ENCODE assay signal across 18 cellular contexts in the genomic region with DNA sequence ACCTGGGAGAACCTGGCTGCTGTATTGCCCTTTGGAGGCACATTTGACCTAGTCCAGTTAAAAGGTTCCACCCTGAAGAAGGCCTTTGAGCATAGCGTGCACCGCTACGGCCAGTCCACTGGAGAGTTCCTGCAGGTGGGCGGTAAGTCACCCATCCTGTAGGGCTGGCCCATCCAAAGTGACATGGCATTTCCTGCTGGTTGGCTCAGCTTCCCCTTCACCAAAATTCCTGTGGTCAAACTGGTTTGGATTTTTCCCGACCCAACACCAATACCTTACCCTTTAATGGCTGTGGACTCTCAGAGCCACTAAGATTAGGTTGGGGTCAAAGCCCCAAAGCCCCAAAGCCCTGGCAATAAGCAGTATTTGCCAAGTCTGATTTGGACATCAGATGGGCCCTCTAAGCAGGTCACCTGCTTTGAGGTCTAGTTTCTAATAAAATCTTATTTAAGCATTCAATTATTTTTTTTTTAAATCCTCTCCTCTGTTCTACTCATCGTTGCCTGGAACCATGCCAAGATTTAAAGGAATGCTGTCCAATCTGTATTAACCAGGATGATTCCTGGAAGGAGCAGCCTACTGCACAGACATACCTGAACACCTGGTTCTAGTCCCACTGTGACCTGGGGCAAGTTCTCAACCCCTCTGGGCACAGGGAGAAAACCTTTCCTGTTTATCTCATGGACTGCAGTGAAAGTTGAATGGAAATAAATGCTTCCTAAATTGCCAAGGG. TPM values are rescaled to one million over a fixed set of nuclear protein-coding genes. Genes with fewer than 3 reads are reported as not detected.
DNase-seq lines count a peak whose midpoint lies in the region; ATAC-seq and TF ChIP-seq lines count a peak whose summit lies in the region.
"Had no signal": no experiment of that assay in that cellular context is flagged by ENCODE, and none has a peak within 500 bp of the region (broad histone marks: within the 10 kb centered on the region; RNA-seq: fewer than 3 reads in every experiment).

No MANE protein-coding gene starts in this region.

- H3K27me3 ChIP-seq in HCT116 (ENCODE audit: insufficient read depth, low read length) = no peaks in the 10 kb centered on the region
- H3K27me3 ChIP-seq in PC-9 (ENCODE audit: insufficient read depth, low read depth) = no peaks in the 10 kb centered on the region
- H3K27me3 ChIP-seq: gastrocnemius medialis, spleen, testis had no signal

- no peak overlapping the region for H3K9ac ChIP-seq in HCT116 (ENCODE audit: low read length)

- H3K4me2 ChIP-seq in HCT116 (ENCODE audit: low read length) (peak overlapping the region; percentile 57), PC-9 (peak overlapping the region; percentile 55)

- peak overlapping the region; percentile 42 for H3K27ac Mint-ChIP-seq in chondrocyte (ENCODE audit: unreplicated experiment)
- no peak overlapping the region for H3K27ac Mint-ChIP-seq in activated naive CD8-positive, alpha-beta T cell treated with anti-CD3 and anti-CD28 coated beads, Interleukin-2, amount 50 U/mL, for 24 hours
- H3K27ac Mint-ChIP-seq: activated T-helper 2 cell treated with anti-CD3 and anti-CD28 coated beads, Interferon-gamma antibody, Interleukin-2, Interleukin-4, amounts not matched to agents 10 μg/mL and 5 μg/mL and 100 μg/mL, durations not matched to agents 14 hours and 24 hours and 36 hours; natural killer cell; progenitor cell of endocrine pancreas had no signal

- H3K4me1 ChIP-seq in HCT116 (ENCODE audit: control insufficient read depth in 1 of 2, insufficient read depth in 2 of 2, low read length in 2 of 2) = peaks cover 32 to 44% of the 10 kb centered on the region in 2 experiments
- H3K4me1 ChIP-seq in PC-9 (replicated peaks; ENCODE audit: insufficient read depth) = peaks cover 62% of the 10 kb centered on the region
- H3K4me1 ChIP-seq: gastrocnemius medialis, testis had no signal

- no peak for TF ChIP-seq RAD21 in HCT116 (IDR thresholded peaks at IDR 0.05; ENCODE audit: low read depth)

- H3K9me3 ChIP-seq in HCT116 (ENCODE audit: control insufficient read depth in 1 of 2, insufficient read depth in 1 of 2, low read depth in 1 of 2, low read length in 2 of 2) = no peaks in the 10 kb centered on the region
- no peaks in the 10 kb centered on the region; the same call in 1 of the 2 replicates for H3K9me3 ChIP-seq in PC-9 (ENCODE audit: insufficient read depth, low read depth)
- H3K9me3 ChIP-seq: gastrocnemius medialis, spleen, testis had no signal

- peaks cover 44% of the 10 kb centered on the region for H3F3A ChIP-seq in PC-9 (ENCODE audit: insufficient read depth, low read depth)

- H3K36me3 ChIP-seq in HCT116 (ENCODE audit: control insufficient read depth in 1 of 2, insufficient read depth in 2 of 2, low read length in 2 of 2) (peaks cover 0 to 21% of the 10 kb centered on the region in 2 experiments; a peak in 2 of 4 replicates), PC-9 (ENCODE audit: low read depth) (peaks cover 42% of the 10 kb centered on the region)
- H3K36me3 ChIP-seq: gastrocnemius medialis had no signal

- no peaks in the 10 kb centered on the region for H3K9me3 Mint-ChIP-seq in chondrocyte (ENCODE audit: low read depth)
- H3K9me3 Mint-ChIP-seq in activated naive CD8-positive, alpha-beta T cell treated with anti-CD3 and anti-CD28 coated beads, Interleukin-2, amount 50 U/mL, for 24 hours = no peaks in the 10 kb centered on the region
- H3K9me3 Mint-ChIP-seq: activated T-helper 2 cell treated with anti-CD3 and anti-CD28 coated beads, Interferon-gamma antibody, Interleukin-2, Interleukin-4, amounts not matched to agents 10 μg/mL and 5 μg/mL and 100 μg/mL, durations not matched to agents 14 hours and 24 hours and 36 hours; natural killer cell had no signal

- intact Hi-C loops in HCT116 (cut with micrococcal nuclease) = no loop called here
- intact Hi-C loops in PC-9 (cut with micrococcal nuclease; ENCODE audit: unreplicated experiment) = loop anchor here (1.0 to 5.0 kb wide), 8 partner anchors 26 to 152 kb away; a partner anchor contains a TSS

- peak; percentile 80 for ATAC-seq in HCT116
- no peak for ATAC-seq in GM21786 (IDR thresholded peaks at IDR 0.05; ENCODE audit: unreplicated experiment)
- no peak for ATAC-seq in activated naive CD8-positive, alpha-beta T cell treated with anti-CD3 and anti-CD28 coated beads, Interleukin-2, amount 50 U/mL, for 24 hours
- ATAC-seq: gastrocnemius medialis, natural killer cell had no signal

- H3K79me2 ChIP-seq in HCT116 (ENCODE audit: insufficient read depth, low read length) (no peaks in the 10 kb centered on the region), PC-9 (ENCODE audit: low read depth) (no peaks in the 10 kb centered on the region)

- CTCF ChIA-PET in HCT116 (lab: Charles Lee) (interaction anchor here (5.2 kb wide), 1 partner anchor 8 kb away, joined by 26 read pairs; no protein-coding TSS in a partner anchor), PC-9 (lab: Charles Lee) (interaction anchor here (0.6 to 0.9 kb wide), 2 partner anchors 42 to 136 kb away, joined by 3 to 8 read pairs; no protein-coding TSS in a partner anchor)

- no peak overlapping the region for H3K4me3 Mint-ChIP-seq in chondrocyte (ENCODE audit: unreplicated experiment)
- H3K4me3 Mint-ChIP-seq in activated naive CD8-positive, alpha-beta T cell treated with anti-CD3 and anti-CD28 coated beads, Interleukin-2, amount 50 U/mL, for 24 hours = no peak overlapping the region
- H3K4me3 Mint-ChIP-seq: natural killer cell had no signal

- no peaks in the 10 kb centered on the region for H3K9me2 ChIP-seq in HCT116 (ENCODE audit: insufficient read depth)
- H3K9me2 ChIP-seq in PC-9 (ENCODE audit: insufficient read depth) = no peaks in the 10 kb centered on the region

- DNase-seq in HCT116 (ENCODE audit: low read depth, low spot score) (peak; percentile 66), PC-9 (peak; percentile 94 to 99), chondrocyte (ENCODE audit: low spot score) (no peak), myocyte (ENCODE audit: low read depth) (peak; percentile 29), KG1 (lab: John Stamatoyannopoulos, UW) (no peak), medulla oblongata (ENCODE audit: extremely low spot score) (no peak)
- DNase-seq in activated naive CD8-positive, alpha-beta T cell treated with anti-CD3 and anti-CD28 coated beads, Interleukin-2, amount 50 U/mL, for 24 hours = no peak
- DNase-seq: activated CD4-positive, alpha-beta T cell treated with anti-CD3 and anti-CD28 coated beads for 1 hour; AML-193; gastrocnemius medialis; natural killer cell; NCI-H1417 treated with DMSO at 0.1 percent for 48 hours; NCI-H446; spleen; testis had no signal

- no peaks in the 10 kb centered on the region for H3K27me3 Mint-ChIP-seq in chondrocyte (ENCODE audit: low read depth)
- H3K27me3 Mint-ChIP-seq in activated naive CD8-positive, alpha-beta T cell treated with anti-CD3 and anti-CD28 coated beads, Interleukin-2, amount 50 U/mL, for 24 hours = no peaks in the 10 kb centered on the region
- H3K27me3 Mint-ChIP-seq: progenitor cell of endocrine pancreas had no signal

- peaks cover 26% of the 10 kb centered on the region for H3K4me1 Mint-ChIP-seq in chondrocyte (ENCODE audit: low read depth)
- peaks cover 6% of the 10 kb centered on the region for H3K4me1 Mint-ChIP-seq in activated naive CD8-positive, alpha-beta T cell treated with anti-CD3 and anti-CD28 coated beads, Interleukin-2, amount 50 U/mL, for 24 hours
- H3K4me1 Mint-ChIP-seq: natural killer cell had no signal

- H3K36me3 Mint-ChIP-seq in chondrocyte (ENCODE audit: low read depth) = peaks cover 8% of the 10 kb centered on the region
- peaks cover 12% of the 10 kb centered on the region for H3K36me3 Mint-ChIP-seq in activated naive CD8-positive, alpha-beta T cell treated with anti-CD3 and anti-CD28 coated beads, Interleukin-2, amount 50 U/mL, for 24 hours (ENCODE audit: low read depth)
- H3K36me3 Mint-ChIP-seq: natural killer cell had no signal

- H3K27ac ChIP-seq in HCT116 (ENCODE audit: low read depth, low read length) (peak overlapping the region; percentile 57), PC-9 (peak overlapping the region; percentile 96)
- H3K27ac ChIP-seq: gastrocnemius medialis, spleen, testis had no signal

- POLR2A ChIA-PET in HCT116 (lab: Charles Lee) = interaction anchor here (1.2 kb wide), 1 partner anchor 27 kb away, joined by 9 read pairs; no protein-coding TSS in a partner anchor
- POLR2A ChIA-PET in PC-9 (lab: Charles Lee; ENCODE audit: unreplicated experiment) = interaction anchor here (0.6 to 1.0 kb wide), 6 partner anchors 38 to 1982 kb away, joined by 3 to 19 read pairs (median 4); a partner anchor contains a TSS

- no peaks in the 10 kb centered on the region for H4K20me1 ChIP-seq in HCT116 (ENCODE audit: insufficient read depth)
- no peaks in the 10 kb centered on the region for H4K20me1 ChIP-seq in PC-9 (ENCODE audit: insufficient read depth)

- BruUV-seq in HCT116 (replicated peaks; lab: Mats Ljungman, UMichigan) = no TSS peak
- BruUV-seq in PC-9 (replicated peaks; lab: Mats Ljungman, UMichigan) = TSS peak; percentile 18

- TF ChIP-seq CTCF in HCT116 (IDR thresholded peaks at IDR 0.05 in 2 of 3, conservative IDR thresholded peaks at IDR 0.05 in 1 of 3; ENCODE audit: borderline replicate concordance in 1 of 3, insufficient read depth in 1 of 3, low read depth in 2 of 3, low read length in 2 of 3) (no peak), PC-9 (conservative IDR thresholded peaks at IDR 0.05) (no peak), chondrocyte (IDR thresholded peaks at IDR 0.05) (no peak)

- H3K4me3 ChIP-seq in HCT116 (replicated peaks in 1 of 2; ENCODE audit: low read depth in 1 of 2, low read length in 2 of 2) (peak overlapping the region in 1 of 2 experiments; percentile 11; a peak in 1 of 4 replicates), PC-9 (no peak overlapping the region)
- H3K4me3 ChIP-seq: gastrocnemius medialis, spleen, testis had no signal

- TF ChIP-seq POLR2A in HCT116 (IDR thresholded peaks at IDR 0.05; ENCODE audit: borderline replicate concordance, extremely low read depth, insufficient read depth, insufficient read length) = no peak

- RAD21 ChIA-PET in HCT116 (lab: Charles Lee; ENCODE audit: low non-redundant PET in 1 of 2, low total read pairs in 2 of 2, uncharacterized antibody in 2 of 2, unreplicated experiment in 2 of 2) = no interaction called here

- H2AFZ ChIP-seq in HCT116 (ENCODE audit: low read depth, low read length, poor library complexity, severe bottlenecking) (no peak overlapping the region), PC-9 (no peak overlapping the region)

TF ChIP-seq in HCT116, 20 proteins besides CTCF, POLR2A, EP300 and RAD21 (continues in another document):
- TF ChIP-seq, protein P1, sequence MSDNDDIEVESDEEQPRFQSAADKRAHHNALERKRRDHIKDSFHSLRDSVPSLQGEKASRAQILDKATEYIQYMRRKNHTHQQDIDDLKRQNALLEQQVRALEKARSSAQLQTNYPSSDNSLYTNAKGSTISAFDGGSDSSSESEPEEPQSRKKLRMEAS (IDR thresholded peaks at IDR 0.05) = peak; percentile 52
- no peak for TF ChIP-seq TCF7L2 (IDR thresholded peaks at IDR 0.05; ENCODE audit: borderline replicate concordance, extremely low read depth, insufficient read depth, insufficient read length)

RNA-seq across cellular contexts. Expression of a gene that starts 40.8 kb away (rescaled TPM):
- total RNA-seq in HCT116 (2021; ENCODE audit: unreplicated experiment) = 68.2 TPM
- polyA plus RNA-seq in HCT116 (2012) = 86.0 and 100 TPM in 2 replicates
- total RNA-seq in PC-9 (2021) = 84.6 and 90.4 TPM in 2 replicates
- 43.1 to 49.0 TPM (median 48.7 TPM) in 3 replicates for total RNA-seq in chondrocyte
- total RNA-seq in myocyte = 29.4 and 42.7 TPM in 2 replicates
- 37.9 TPM for polyA plus RNA-seq in myocyte (2012)

Comparison
In these comparisons a context has a peak if more than half of its experiments do, and no peak if none do; other contexts are left out.
1. DNase-seq: peak in HCT116 (single experiment), PC-9 (2 of 2) and myocyte (single experiment); none in chondrocyte (single experiment), activated naive CD8-positive, alpha-beta T cell treated with anti-CD3 and anti-CD28 coated beads, Interleukin-2, amount 50 U/mL, for 24 hours (single experiment), KG1 (single experiment) and medulla oblongata (single experiment).